In the genomic region with DNA sequence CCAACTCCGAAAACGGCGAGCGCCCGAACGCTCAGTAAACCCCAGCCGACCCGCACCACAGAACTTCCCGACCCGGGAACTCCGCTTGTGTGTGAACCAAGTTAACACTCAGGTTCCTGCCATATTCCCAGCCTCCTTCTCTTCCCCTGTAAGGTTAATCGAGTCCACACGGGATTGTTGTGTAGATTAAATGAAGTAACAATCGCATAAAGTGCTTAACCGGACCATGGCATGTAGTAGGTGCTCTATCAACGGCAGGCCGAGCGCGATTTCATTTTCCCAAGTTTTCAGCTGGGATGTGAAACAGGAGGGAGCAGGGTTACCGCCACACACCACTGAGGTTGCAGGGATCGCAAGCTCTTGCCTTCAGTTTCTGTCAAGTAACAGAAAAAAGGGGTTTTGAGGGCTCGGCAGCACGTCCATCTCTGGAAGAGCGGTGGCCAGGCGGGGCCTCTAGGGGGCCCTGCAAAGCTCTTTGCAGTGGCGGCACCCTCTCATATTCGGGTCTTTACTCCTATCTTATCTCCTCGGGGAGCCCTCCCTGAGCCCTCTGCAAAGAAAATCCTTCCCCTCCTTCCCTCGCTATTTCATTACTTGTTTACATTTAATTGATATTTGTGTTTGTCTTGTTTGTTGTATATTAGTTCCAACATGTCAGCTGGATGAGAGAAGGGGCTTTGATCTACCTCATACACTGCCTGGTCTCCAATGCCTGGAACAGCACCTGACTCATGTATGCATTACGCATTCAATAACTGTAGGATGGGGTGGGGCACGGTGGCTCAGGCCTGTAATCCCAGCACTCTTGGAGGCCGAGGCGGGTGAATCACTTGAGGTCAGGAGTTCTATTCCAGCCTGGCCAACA, we compare ENCODE assay signal across 1 cellular context.
TF ChIP-seq lines count a peak whose summit lies in the region.

No MANE protein-coding gene starts in this region.

TF ChIP-seq in HCT116, 20 proteins besides CTCF, POLR2A, EP300 and RAD21 (continued from another document):
- TF ChIP-seq TCF7L2 (IDR thresholded peaks at IDR 0.05; ENCODE audit: borderline replicate concordance, extremely low read depth, insufficient read depth, insufficient read length): peak; percentile 77
